In the genomic region with DNA sequence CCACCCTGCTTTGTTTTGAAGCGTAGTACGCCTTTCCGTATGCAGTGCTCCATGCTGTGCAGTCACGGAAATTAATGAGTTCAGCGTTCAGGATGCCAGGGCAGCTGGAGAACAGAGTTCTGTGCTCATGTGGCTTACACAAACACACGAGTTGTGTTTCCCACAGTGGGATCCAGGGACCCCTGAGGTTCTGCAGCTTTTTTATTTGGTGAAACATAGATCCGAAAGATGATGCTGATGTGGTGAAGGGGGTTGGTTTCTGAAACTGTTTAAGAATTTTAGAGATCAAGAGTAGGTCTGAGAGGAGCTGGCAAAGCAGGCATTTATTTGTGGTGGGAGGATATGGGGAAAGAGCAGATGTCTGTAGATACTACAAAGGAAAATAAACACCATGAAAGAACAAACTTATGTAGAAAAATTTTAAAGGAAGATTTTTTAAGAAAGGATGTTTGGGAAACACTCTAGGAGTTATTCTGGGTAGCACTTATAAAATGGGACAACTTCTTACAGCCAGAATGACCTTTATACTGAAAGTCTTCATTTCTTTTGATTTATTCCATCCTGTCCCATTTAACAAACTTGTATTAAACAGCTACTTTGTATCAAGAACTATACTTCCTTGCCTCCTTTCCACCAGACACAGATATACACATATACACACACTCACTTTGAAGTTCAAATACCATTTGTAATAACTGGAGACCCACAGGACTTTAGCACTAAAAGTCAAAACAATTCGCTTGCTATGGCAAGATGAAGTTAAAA, we compare ENCODE assay signal across 12 cellular contexts. TPM values are rescaled to one million over a fixed set of nuclear protein-coding genes. Genes with fewer than 3 reads are reported as not detected.
DNase-seq lines count a peak whose midpoint lies in the region; ATAC-seq, FAIRE-seq and TF ChIP-seq lines count a peak whose summit lies in the region.
"Had no signal": no experiment of that assay in that cellular context is flagged by ENCODE, and none has a peak within 500 bp of the region (broad histone marks: within the 10 kb centered on the region; RNA-seq: fewer than 3 reads in every experiment).

No MANE protein-coding gene starts in this region.

- no peak for ATAC-seq in GM18858 (IDR thresholded peaks at IDR 0.05; ENCODE audit: unreplicated experiment)
- no peak for ATAC-seq in activated CD8-positive, alpha-beta memory T cell treated with anti-CD3 and anti-CD28 coated beads, Interleukin-2, amount 10 ng/mL, durations not matched to agents 7 days and 5 days
- ATAC-seq: A549 had no signal

- TF ChIP-seq EP300 in tibial nerve (IDR thresholded peaks at IDR 0.05), result no peak

- no peak for TF ChIP-seq CTCF in colonic mucosa (IDR thresholded peaks at IDR 0.05)
- TF ChIP-seq CTCF in tibial nerve (IDR thresholded peaks at IDR 0.05), result no peak

- no peaks in the 10 kb centered on the region for H3K9me3 ChIP-seq in colonic mucosa
- no peaks in the 10 kb centered on the region for H3K9me3 ChIP-seq in tibial nerve
- H3K9me3 ChIP-seq: A549 had no signal

- no peak overlapping the region for H3K9ac ChIP-seq in colonic mucosa (ENCODE audit: low read depth in 2 of 2, low read length in 2 of 2)

- H3K4me3 ChIP-seq in colonic mucosa (no peak overlapping the region), tibial nerve (peak overlapping the region in 3 of 4 donors; percentile 1 to 14 (median 4))
- H3K4me3 ChIP-seq: A549 had no signal

- H3K4me1 ChIP-seq in colonic mucosa, result no peaks in the 10 kb centered on the region
- H3K4me1 ChIP-seq in tibial nerve, result peaks cover 0 to 59% (median 10%) of the 10 kb centered on the region in 4 donors
- H3K4me1 ChIP-seq: A549 had no signal

- no peak for TF ChIP-seq POLR2A in tibial nerve (IDR thresholded peaks at IDR 0.05)

- no peaks in the 10 kb centered on the region for H3K27me3 Mint-ChIP-seq in activated CD8-positive, alpha-beta memory T cell treated with anti-CD3 and anti-CD28 coated beads, Interleukin-2, amount 10 ng/mL, durations not matched to agents 7 days and 5 days

- CTCF ChIA-PET in activated CD8-positive, alpha-beta memory T cell treated with anti-CD3 and anti-CD28 coated beads, Interleukin-2, amount 10 ng/mL, durations not matched to agents 7 days and 5 days (lab: Charles Lee), result interaction anchor here (1.0 to 1.5 kb wide), 2 partner anchors 30 to 124 kb away, joined by 3 to 4 read pairs; no protein-coding TSS in a partner anchor

- H3K4me3 Mint-ChIP-seq in activated CD8-positive, alpha-beta memory T cell treated with anti-CD3 and anti-CD28 coated beads, Interleukin-2, amount 10 ng/mL, durations not matched to agents 7 days and 5 days, result no peak overlapping the region

- H3K27ac ChIP-seq in colonic mucosa (peak overlapping the region; percentile 9), tibial nerve (peak overlapping the region; percentile 25 to 85 (median 66))
- H3K27ac ChIP-seq: A549 had no signal

- intact Hi-C loops in colonic mucosa (cut with DNase I), result no loop called here

- H3K9me3 Mint-ChIP-seq in activated CD8-positive, alpha-beta memory T cell treated with anti-CD3 and anti-CD28 coated beads, Interleukin-2, amount 10 ng/mL, durations not matched to agents 7 days and 5 days (ENCODE audit: low read depth), result peaks cover 2% of the 10 kb centered on the region

- H3K27me3 ChIP-seq in colonic mucosa, result no peaks in the 10 kb centered on the region
- no peaks in the 10 kb centered on the region for H3K27me3 ChIP-seq in tibial nerve

- peak in 2 of 3 experiments; percentile 35 to 72 for DNase-seq in NCI-H1417 (lab: John Stamatoyannopoulos, UW)
- DNase-seq in NCI-H1417 treated with DMSO at 0.1 percent for 48 hours (lab: John Stamatoyannopoulos, UW), result no peak
- DNase-seq in colonic mucosa, result no peak
- DNase-seq in lung microvascular endothelial cell (ENCODE audit: low read depth in 2 of 2), result peak; percentile 78 to 94
- no peak for DNase-seq in tibial nerve (ENCODE audit: low spot score in 2 of 2)
- no peak for DNase-seq in GM19239 (ENCODE audit: insufficient read length, low spot score)
- DNase-seq in activated CD8-positive, alpha-beta memory T cell treated with anti-CD3 and anti-CD28 coated beads, Interleukin-2, amount 10 ng/mL, durations not matched to agents 7 days and 5 days, result no peak
- DNase-seq: activated T-cell treated with anti-CD3 and anti-CD28 coated beads, Interleukin-2, amount 50 U/mL, for 48 hours; NCI-H1436; T-helper 1 cell had no signal

- H3K36me3 Mint-ChIP-seq in activated CD8-positive, alpha-beta memory T cell treated with anti-CD3 and anti-CD28 coated beads, Interleukin-2, amount 10 ng/mL, durations not matched to agents 7 days and 5 days, result peaks cover 6% of the 10 kb centered on the region

- no peak for FAIRE-seq in GM19239 (lab: Jason Lieb, UNC)
- FAIRE-seq: A549 had no signal

- H3K36me3 ChIP-seq in colonic mucosa (no peaks in the 10 kb centered on the region), tibial nerve (no peaks in the 10 kb centered on the region)

- 35 to 38% methylated on average over 8 of the region's 8 CpGs for WGBS in tibial nerve, 2 donors

- no peak overlapping the region for H3K27ac Mint-ChIP-seq in activated CD8-positive, alpha-beta memory T cell treated with anti-CD3 and anti-CD28 coated beads, Interleukin-2, amount 10 ng/mL, durations not matched to agents 7 days and 5 days

- H3K4me1 Mint-ChIP-seq in activated CD8-positive, alpha-beta memory T cell treated with anti-CD3 and anti-CD28 coated beads, Interleukin-2, amount 10 ng/mL, durations not matched to agents 7 days and 5 days, result peaks cover 8% of the 10 kb centered on the region

RNA-seq across cellular contexts. Expression of a gene that starts 52.8 kb away (rescaled TPM):
- total RNA-seq in colonic mucosa (10 to 100 TPM; 19.2 to 52.5 TPM), lung microvascular endothelial cell (43.8 and 44.2 TPM in 2 replicates), tibial nerve (10 to 100 TPM; 26.8 to 62.5 (median 27.7) TPM)
- total RNA-seq in activated CD8-positive, alpha-beta memory T cell treated with anti-CD3 and anti-CD28 coated beads, Interleukin-2, amount 10 ng/mL, durations not matched to agents 7 days and 5 days, result 10 to 100 TPM; 37.0 to 66.8 TPM

RNA-seq across cellular contexts. Expression of a gene that starts 52.8 kb away (rescaled TPM):
- total RNA-seq in colonic mucosa, result 10 to 100 TPM; 15.2 to 24.7 TPM
- 23.3 and 26.0 TPM in 2 replicates for total RNA-seq in lung microvascular endothelial cell
- total RNA-seq in tibial nerve, result 10 to 100 TPM in 3 of 4 donors, 1 to 10 TPM in 1; 8.4 to 17.8 (median 16.6) TPM
- total RNA-seq in activated CD8-positive, alpha-beta memory T cell treated with anti-CD3 and anti-CD28 coated beads, Interleukin-2, amount 10 ng/mL, durations not matched to agents 7 days and 5 days, result 10 to 100 TPM; 41.8 to 63.4 TPM

Comparison
In these comparisons a context has a peak if more than half of its experiments do, and no peak if none do; other contexts are left out.
1. DNase-seq: peak in NCI-H1417 (2 of 3) and lung microvascular endothelial cell (2 of 2); none in NCI-H1417 treated with DMSO at 0.1 percent for 48 hours (single experiment), colonic mucosa (single experiment), tibial nerve (0 of 2), GM19239 (single experiment) and activated CD8-positive, alpha-beta memory T cell treated with anti-CD3 and anti-CD28 coated beads, Interleukin-2, amount 10 ng/mL, durations not matched to agents 7 days and 5 days (single experiment).